1 cellular context compared by ENCODE assay signal in genomic region chr1:151051356-151052009, GRCh38.
TF ChIP-seq lines count a peak whose summit lies in the region.

No MANE protein-coding gene starts in this region.

TF ChIP-seq in K562, 482 proteins besides CTCF, POLR2A, EP300 and RAD21 (continues in another document):
- TF ChIP-seq ZNF830 (CRISPR knock-in tag; IDR thresholded peaks at IDR 0.05) (0 out of 2 replicates have a peak, but pooled peaks have one; percentile 33), TGIF2 (CRISPR knock-in tag; IDR thresholded peaks at IDR 0.05) (no peak), ZNF445 (CRISPR knock-in tag; IDR thresholded peaks at IDR 0.05; ENCODE audit: low read depth) (no peak), ZSCAN32 (CRISPR knock-in tag; IDR thresholded peaks at IDR 0.05) (0 out of 2 replicates have a peak, but pooled peaks have one; percentile 25), RNF219 (CRISPR knock-in tag; IDR thresholded peaks at IDR 0.05) (no peak), CBFA2T2 (conservative IDR thresholded peaks at IDR 0.05) (peak; percentile 41; the same call in 1 of the 2 replicates), HLTF (IDR thresholded peaks at IDR 0.05) (0 out of 2 replicates have a peak, but pooled peaks have one; percentile 12), PBX2 (CRISPR knock-in tag; IDR thresholded peaks at IDR 0.05; ENCODE audit: low read depth) (no peak), PBX2 (tag; conservative IDR thresholded peaks at IDR 0.05; ENCODE audit: low read depth) (0 out of 2 replicates have a peak, but pooled peaks have one; percentile 24), FOXJ3 (CRISPR knock-in tag; IDR thresholded peaks at IDR 0.05) (peak; percentile 58; the same call in 1 of the 2 replicates), FOXA1 (IDR thresholded peaks at IDR 0.05; ENCODE audit: borderline replicate concordance) (no peak), SMARCE1 (IDR thresholded peaks at IDR 0.05) (0 out of 2 replicates have a peak, but pooled peaks have one; percentile 17), PRMT5 (CRISPR knock-in tag; IDR thresholded peaks at IDR 0.05) (no peak), ZNF780A (CRISPR knock-in tag; IDR thresholded peaks at IDR 0.05) (no peak), MED1 (CRISPR knock-in tag; IDR thresholded peaks at IDR 0.05; ENCODE audit: borderline replicate concordance) (no peak), ZNF398 (CRISPR knock-in tag; IDR thresholded peaks at IDR 0.05) (no peak), POLR2G (IDR thresholded peaks at IDR 0.05; ENCODE audit: low read depth, low read length) (peak; percentile 3; the same call in 1 of the 2 replicates), ZNF175 (CRISPR knock-in tag; IDR thresholded peaks at IDR 0.05; ENCODE audit: low read depth) (no peak), TCF3 (CRISPR knock-in tag; IDR thresholded peaks at IDR 0.05) (peak; percentile 64), POLR2B (IDR thresholded peaks at IDR 0.05; ENCODE audit: low read depth, partially characterized antibody) (peak; percentile 58), HNRNPLL (IDR thresholded peaks at IDR 0.05; ENCODE audit: low read depth, low read length, poor library complexity, severe bottlenecking) (no peak), PTTG1 (tag; IDR thresholded peaks at IDR 0.05; ENCODE audit: low read depth) (no peak), POLR2AphosphoS5 (IDR thresholded peaks at IDR 0.05; ENCODE audit: control insufficient read depth, insufficient read depth, low read depth, low read length) (peak; percentile 62), SUPT5H (IDR thresholded peaks at IDR 0.05) (peak; percentile 54; the same call in 1 of the 2 replicates), GATA2 (CRISPR knock-in tag; IDR thresholded peaks at IDR 0.05) (0 out of 2 replicates have a peak, but pooled peaks have one; percentile 37), ILK (tag; IDR thresholded peaks at IDR 0.05; ENCODE audit: borderline replicate concordance, low read depth) (no peak), DPF2 (IDR thresholded peaks at IDR 0.05) (peak; percentile 35; the same call in 1 of the 2 replicates), HES1 (IDR thresholded peaks at IDR 0.05; ENCODE audit: low read depth) (no peak), WHSC1 (IDR thresholded peaks at IDR 0.05; ENCODE audit: low read length) (no peak), NCOR1 (IDR thresholded peaks at IDR 0.05) (peak; percentile 65), POU5F1 (IDR thresholded peaks at IDR 0.05; ENCODE audit: borderline replicate concordance, low read depth, low read length, partially characterized antibody) (no peak), HINFP (tag; conservative IDR thresholded peaks at IDR 0.05; ENCODE audit: low read depth) (no peak), ATF6 (CRISPR knock-in tag; IDR thresholded peaks at IDR 0.05) (no peak), CXXC5 (CRISPR knock-in tag; IDR thresholded peaks at IDR 0.05) (0 out of 2 replicates have a peak, but pooled peaks have one; percentile 23), ZNF76 (CRISPR knock-in tag; IDR thresholded peaks at IDR 0.05; ENCODE audit: borderline replicate concordance) (no peak), PML (IDR thresholded peaks at IDR 0.05; ENCODE audit: low read length) (0 out of 2 replicates have a peak, but pooled peaks have one; percentile 14), HOMEZ (CRISPR knock-in tag; IDR thresholded peaks at IDR 0.05) (no peak), KDM2B (CRISPR knock-in tag; IDR thresholded peaks at IDR 0.05) (no peak), TEAD2 (tag; IDR thresholded peaks at IDR 0.05) (no peak), ZMIZ1 (IDR thresholded peaks at IDR 0.05; ENCODE audit: low read depth in 2 of 2, low read length in 2 of 2) (peak in 1 of 2 experiments; percentile 56; a peak in 1 of 4 replicates), MEIS2 (IDR thresholded peaks at IDR 0.05; ENCODE audit: partially characterized antibody) (peak; percentile 32), ZBTB9 (CRISPR knock-in tag; IDR thresholded peaks at IDR 0.05) (no peak), ZNF696 (CRISPR knock-in tag; conservative IDR thresholded peaks at IDR 0.05) (0 out of 2 replicates have a peak, but pooled peaks have one; percentile 29), TAL1 (IDR thresholded peaks at IDR 0.05) (peak; percentile 56; the same call in 1 of the 2 replicates), VEZF1 (CRISPR knock-in tag; IDR thresholded peaks at IDR 0.05) (0 out of 2 replicates have a peak, but pooled peaks have one; percentile 7), SMC3 (conservative IDR thresholded peaks at IDR 0.05; ENCODE audit: insufficient read depth, low read depth, low read length) (no peak)
